In genomic region chr7:98105942-98106544, GRCh38 we compare ENCODE assay signal across 8 cellular contexts. TPM values are rescaled to one million over a fixed set of nuclear protein-coding genes. Genes with fewer than 3 reads are reported as not detected.
A peak's percentile ranks its signal among the peaks of the same experiment; 100 is the strongest.
DNase-seq lines count a peak whose midpoint lies in the region; TF ChIP-seq lines count a peak whose summit lies in the region.

No MANE protein-coding gene starts in this region.

- H3K9me3 ChIP-seq in SJSA1 (replicated peaks), result no peaks in the 10 kb centered on the region; the same call in 1 of the 2 replicates
- H3K9me3 ChIP-seq in endodermal cell (ENCODE audit: control insufficient read depth, low read length), result peaks cover 9% of the 10 kb centered on the region
- H3K9me3 ChIP-seq in stomach smooth muscle (ENCODE audit: control insufficient read depth in 2 of 2, low read length in 2 of 2), result no peaks in the 10 kb centered on the region

- H3K4me3 Mint-ChIP-seq in endodermal cell, result peak overlapping the region; percentile 97

- H3K4me1 ChIP-seq in SJSA1 (replicated peaks) (no peaks in the 10 kb centered on the region), endodermal cell (ENCODE audit: control insufficient read depth, insufficient read depth, low read length) (peaks cover 7% of the 10 kb centered on the region), stomach smooth muscle (ENCODE audit: control insufficient read depth, insufficient read depth, low read length) (no peaks in the 10 kb centered on the region)

- H3K27me3 ChIP-seq in SJSA1 (replicated peaks) (no peaks in the 10 kb centered on the region), endodermal cell (ENCODE audit: control insufficient read depth, insufficient read depth, low read length, poor library complexity, severe bottlenecking) (no peaks in the 10 kb centered on the region), stomach smooth muscle (ENCODE audit: control insufficient read depth in 1 of 2, insufficient read depth in 2 of 2, low read length in 2 of 2) (no peaks in the 10 kb centered on the region)

- H3K27ac Mint-ChIP-seq in endodermal cell, result no peak overlapping the region

- H3K4me3 ChIP-seq in SJSA1 (peak overlapping the region; percentile 99; the same call in 1 of the 2 replicates), endodermal cell (ENCODE audit: low read length) (no peak overlapping the region), stomach smooth muscle (ENCODE audit: low read length in 2 of 2) (peak overlapping the region in 1 of 2 donors; percentile 35)

- H3K36me3 Mint-ChIP-seq in endodermal cell (ENCODE audit: low read depth), result peaks cover 1% of the 10 kb centered on the region

- H3K27ac ChIP-seq in SJSA1 (no peak overlapping the region), endodermal cell (ENCODE audit: low read depth, low read length) (no peak overlapping the region), stomach smooth muscle (ENCODE audit: low read length) (no peak overlapping the region)

- WGBS in endodermal cell (ENCODE audit: insufficient coverage in 1 of 2, insufficient read length in 1 of 2), 2 experiments, result 77 to 78% methylated on average over 5 to 6 of the region's 6 CpGs

- H3K4me1 Mint-ChIP-seq in endodermal cell, result peaks cover 21% of the 10 kb centered on the region

- H3K9me3 Mint-ChIP-seq in endodermal cell, result peaks cover 13% of the 10 kb centered on the region

- H3K36me3 ChIP-seq in SJSA1, result peaks cover 4% of the 10 kb centered on the region
- no peaks in the 10 kb centered on the region for H3K36me3 ChIP-seq in endodermal cell (ENCODE audit: control insufficient read depth, insufficient read depth, low read length)
- H3K36me3 ChIP-seq in stomach smooth muscle (ENCODE audit: control insufficient read depth in 2 of 2, insufficient read depth in 2 of 2, low read length in 2 of 2), result no peaks in the 10 kb centered on the region

- H3K9ac ChIP-seq in endodermal cell (ENCODE audit: extremely low read depth, low read length, poor library complexity, severe bottlenecking) (no peak overlapping the region), stomach smooth muscle (ENCODE audit: low read length in 2 of 2) (peak overlapping the region; percentile 5 to 51)

- no peak for TF ChIP-seq CTCF in endodermal cell (conservative IDR thresholded peaks at IDR 0.05)

- no peaks in the 10 kb centered on the region for H3K27me3 Mint-ChIP-seq in endodermal cell (ENCODE audit: insufficient read depth)

- DNase-seq in activated effector memory CD4-positive, alpha-beta T cell treated with anti-CD3 and anti-CD28 coated beads, Interleukin-2, amount 50 U/mL, for 16 hours, result peak; percentile 68
- DNase-seq in activated effector memory CD4-positive, alpha-beta T cell treated with Interleukin-2 at 50 U/mL for 16 hours, result no peak
- DNase-seq in SJSA1 (ENCODE audit: low read depth in 1 of 2, low spot score in 2 of 2) (no peak), endodermal cell (no peak), mesenteric fat pad (ENCODE audit: low spot score) (no peak), SKM-1 treated with dmso at 0.1 percent for 144 hours (lab: John Stamatoyannopoulos, UW; ENCODE audit: unreplicated experiment) (no peak), SHP77 treated with DMSO at 0.1 percent for 48 hours (lab: John Stamatoyannopoulos, UW) (no peak)

RNA-seq across cellular contexts. Expression of gene LMTK2, which starts 0.6 kb away (rescaled TPM):
- 5.2 and 8.8 TPM in 2 replicates for total RNA-seq in SJSA1 (2014; rRNA removed; shearing (Covaris generic))
- total RNA-seq in endodermal cell, result 10 to 100 TPM; 23.5 to 25.6 TPM
- polyA plus RNA-seq in endodermal cell (2013, experiment 1 of 2), result 9.8 TPM
- polyA plus RNA-seq in endodermal cell (2013, experiment 2 of 2), result 9.9 TPM
- total RNA-seq in mesenteric fat pad, result 10.2 TPM
